9 cellular contexts compared by ENCODE assay signal in the genomic region with DNA sequence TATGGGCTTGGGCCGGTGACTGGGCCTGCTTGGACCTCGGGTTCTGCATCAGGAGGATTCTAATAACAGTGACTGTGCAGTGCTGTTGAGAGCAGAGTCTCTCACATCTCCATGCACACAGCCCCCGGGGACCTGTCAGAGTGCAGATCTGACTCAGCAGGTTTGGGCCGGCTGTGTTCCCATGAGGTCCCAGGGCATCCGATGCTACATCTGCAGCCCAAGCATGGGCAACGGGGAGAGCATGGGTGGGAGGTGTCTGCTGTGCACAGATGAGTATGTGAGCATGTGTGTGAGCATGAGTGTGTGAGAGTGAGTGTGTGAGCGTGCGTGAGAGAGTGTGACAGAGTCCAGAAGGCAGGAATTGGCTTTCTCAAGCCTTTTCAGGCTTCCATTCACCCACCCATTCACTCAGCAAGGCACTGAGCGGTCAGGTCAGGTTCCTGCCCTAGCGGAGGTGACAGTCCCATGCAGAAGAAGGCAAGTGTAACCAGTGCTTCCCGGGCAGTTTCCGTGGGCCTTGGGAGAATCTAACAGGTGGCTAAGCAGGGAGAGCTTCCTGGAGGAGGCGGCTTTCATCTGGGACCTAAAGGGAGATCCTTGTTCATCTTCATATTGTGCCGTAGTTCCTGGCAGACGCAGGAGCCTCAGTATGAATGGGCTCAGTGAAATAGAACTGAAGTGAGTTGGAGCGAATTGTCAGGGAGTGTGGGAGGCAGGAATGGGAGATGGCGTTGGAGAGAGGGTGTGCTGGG.
DNase-seq lines count a peak whose midpoint lies in the region; ATAC-seq and TF ChIP-seq lines count a peak whose summit lies in the region.
"Had no signal": no experiment of that assay in that cellular context is flagged by ENCODE, and none has a peak within 500 bp of the region (broad histone marks: within the 10 kb centered on the region; RNA-seq: fewer than 3 reads in every experiment).

No MANE protein-coding gene starts in this region.

- H3K4me1 ChIP-seq in heart right ventricle (peaks cover 0 to 41% (median 11%) of the 10 kb centered on the region in 9 donors), aorta (ENCODE audit: control insufficient read depth in 1 of 2, insufficient read depth in 2 of 2, low read length in 2 of 2) (no peaks in the 10 kb centered on the region)

- WGBS in heart right ventricle, 2 donors = 79 to 81% methylated on average over 17 of the region's 17 CpGs
- WGBS in aorta, 2 donors = 70 to 71% methylated on average over 17 of the region's 17 CpGs

- H3K27me3 ChIP-seq in heart right ventricle (no peaks in the 10 kb centered on the region), aorta (ENCODE audit: control insufficient read depth in 1 of 2, insufficient read depth in 2 of 2, low read length in 1 of 2) (peaks cover 0 to 2% of the 10 kb centered on the region in 2 donors)

- H3K36me3 ChIP-seq in heart right ventricle = no peaks in the 10 kb centered on the region
- no peaks in the 10 kb centered on the region for H3K36me3 ChIP-seq in aorta (ENCODE audit: control insufficient read depth in 1 of 2, insufficient read depth in 2 of 2, low read length in 1 of 2)

- no peak overlapping the region for H3K4me3 ChIP-seq in heart right ventricle
- no peak overlapping the region for H3K4me3 ChIP-seq in aorta (ENCODE audit: low read length in 2 of 2)

- H3K27ac ChIP-seq in heart right ventricle (no peak overlapping the region), aorta (ENCODE audit: low read depth in 1 of 2, low read length in 2 of 2) (no peak overlapping the region)

- no peak for TF ChIP-seq CTCF in heart right ventricle (IDR thresholded peaks at IDR 0.05)

- H3K9me3 ChIP-seq in heart right ventricle (no peaks in the 10 kb centered on the region), aorta (ENCODE audit: control insufficient read depth, low read length) (peaks cover 1% of the 10 kb centered on the region)

- intact Hi-C loops in heart right ventricle (cut with DNase I) = loop anchor here in 2 of 10 donors (5.0 kb wide), 1 partner anchor 48 kb away; no protein-coding TSS in a partner anchor
- intact Hi-C loops in cardiac septum (cut with DNase I) = loop anchor here (5.0 kb wide), 2 partner anchors 37 to 48 kb away; no protein-coding TSS in a partner anchor
- intact Hi-C loops in aorta (cut with DNase I) = no loop called here

- ATAC-seq in heart right ventricle = peak in 1 of 8 donors; percentile 8
- ATAC-seq in HG02759 (IDR thresholded peaks at IDR 0.05; ENCODE audit: unreplicated experiment) = peak; percentile 97
- ATAC-seq in aorta (ENCODE audit: low FRiP score) = peak; percentile 11
- no peak for ATAC-seq in esophagus mucosa

- DNase-seq in heart right ventricle (peak; percentile 25 to 36), cardiac septum (ENCODE audit: low spot score) (no peak), NCI-H69 (lab: John Stamatoyannopoulos, UW) (peak; percentile 2), aorta (no peak), ecto neural progenitor cell (ENCODE audit: low spot score) (no peak)
- no peak for DNase-seq in activated CD4-positive, alpha-beta T cell treated with anti-CD3 and anti-CD28 coated beads for 4 hours
- DNase-seq: GOT3 had no signal

Comparison
In these comparisons a context has a peak if more than half of its experiments do, and no peak if none do; other contexts are left out.
1. DNase-seq: peak in heart right ventricle (2 of 2) and NCI-H69 (single experiment); none in cardiac septum (single experiment), aorta (0 of 2), activated CD4-positive, alpha-beta T cell treated with anti-CD3 and anti-CD28 coated beads for 4 hours (0 of 2) and ecto neural progenitor cell (single experiment).